ENCODE assay signal across 25 cellular contexts in genomic region chr7:6116216-6116615, GRCh38.
"Had no signal": no experiment of that assay in that cellular context is flagged by ENCODE, and none has a peak within 500 bp of the region (broad histone marks: within the 10 kb centered on the region; RNA-seq: fewer than 3 reads in every experiment).

No MANE protein-coding gene starts in this region.

- H3K4me1 ChIP-seq: SJCRH30 had no signal

- H3K27me3 ChIP-seq: MG63, SJCRH30 had no signal

- ATAC-seq: HepG2, Panc1, SK-N-SH treated with all-trans-retinoic acid at 6 μM for 48 hours had no signal

- H3K27ac ChIP-seq: RWPE1, SJCRH30 had no signal

- DNase-seq: IMR-90, Karpas-422, KG1, MG63, NCI-H1092, NCI-H1105 treated with DMSO at 0.1 percent for 48 hours, NCI-H1417 treated with DMSO at 0.1 percent for 48 hours, NCI-H146, NCI-H1694 treated with DMSO at 0.1 percent for 48 hours, NCI-H1930, NCI-H2081, NCI-H2107, NCI-H2171, NCI-H226, NCI-H446, NCI-H510A, NCI-H524 treated with DMSO at 0.1 percent for 48 hours, NCI-H774, SHP77 treated with DMSO at 0.1 percent for 48 hours, SJCRH30, T-helper 1 cell had no signal

- H3K4me3 ChIP-seq: MG63, SJCRH30 had no signal
